In the genomic region with DNA sequence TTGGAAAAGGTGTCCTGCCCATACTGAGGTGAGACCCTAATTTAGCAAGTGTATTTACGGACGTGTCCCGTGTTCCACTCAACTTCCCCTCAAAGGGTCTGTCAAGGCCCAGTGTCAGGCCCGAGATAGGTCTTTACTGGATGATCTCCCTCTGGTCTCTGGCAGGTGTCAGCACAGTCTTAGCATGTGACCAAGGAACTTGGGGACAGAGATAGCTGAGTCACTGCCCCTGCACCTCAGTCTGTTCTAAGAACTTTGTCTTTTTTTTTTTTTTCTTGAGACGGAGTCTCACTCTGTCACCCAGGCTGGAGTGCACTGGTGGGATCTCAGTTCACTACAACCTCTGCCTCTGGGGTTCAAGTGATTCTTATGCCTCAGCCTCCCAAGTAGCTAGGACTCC, we compare ENCODE assay signal across 19 cellular contexts. TPM values are rescaled to one million over a fixed set of nuclear protein-coding genes. Genes with fewer than 3 reads are reported as not detected.
DNase-seq lines count a peak whose midpoint lies in the region; ATAC-seq lines count a peak whose summit lies in the region.
"Had no signal": no experiment of that assay in that cellular context is flagged by ENCODE, and none has a peak within 500 bp of the region (broad histone marks: within the 10 kb centered on the region; RNA-seq: fewer than 3 reads in every experiment).

No MANE protein-coding gene starts in this region.

- no peak overlapping the region for H3K4me3 Mint-ChIP-seq in activated T-cell treated with anti-CD3 and anti-CD28 coated beads, Interleukin-2, amount 50 U/mL, for 24 hours
- H3K4me3 Mint-ChIP-seq in activated T-helper 17 cell treated with anti-CD3 and anti-CD28 coated beads, Interleukin-2, amount 50 U/mL, for 72 hours = no peak overlapping the region
- no peak overlapping the region for H3K4me3 Mint-ChIP-seq in memory B cell
- no peak overlapping the region for H3K4me3 Mint-ChIP-seq in stimulated activated naive CD8-positive, alpha-beta T cell treated with anti-CD3 and anti-CD28 coated beads, Interleukin-15, Interleukin-2, amounts not matched to agents 100 ng/mL and 50 ng/mL, for 24 hours
- H3K4me3 Mint-ChIP-seq: activated CD4-positive, alpha-beta memory T cell treated with anti-CD3 and anti-CD28 coated beads for 36 hours; T-cell had no signal

- peaks cover 88% of the 10 kb centered on the region for H3K36me3 Mint-ChIP-seq in activated T-cell treated with anti-CD3 and anti-CD28 coated beads, Interleukin-2, amount 50 U/mL, for 24 hours (ENCODE audit: low read depth)
- H3K36me3 Mint-ChIP-seq in activated T-helper 17 cell treated with anti-CD3 and anti-CD28 coated beads, Interleukin-2, amount 50 U/mL, for 72 hours (ENCODE audit: low read depth) = peaks cover 89% of the 10 kb centered on the region
- H3K36me3 Mint-ChIP-seq in memory B cell = peaks cover 31% of the 10 kb centered on the region
- peaks cover 62% of the 10 kb centered on the region for H3K36me3 Mint-ChIP-seq in stimulated activated naive CD8-positive, alpha-beta T cell treated with anti-CD3 and anti-CD28 coated beads, Interleukin-15, Interleukin-2, amounts not matched to agents 100 ng/mL and 50 ng/mL, for 24 hours (ENCODE audit: low read depth)

- no peak for DNase-seq in activated T-cell treated with anti-CD3 and anti-CD28 coated beads, Interleukin-2, amount 50 U/mL, for 24 hours
- no peak for DNase-seq in activated T-cell treated with anti-CD3 and anti-CD28 coated beads, Interleukin-2, amount 50 U/mL, for 1 hour
- DNase-seq in memory B cell (ENCODE audit: low spot score in 2 of 2) = no peak
- DNase-seq in putamen (ENCODE audit: low spot score) = no peak
- no peak for DNase-seq in COLO668 (lab: John Stamatoyannopoulos, UW; ENCODE audit: unreplicated experiment)
- no peak for DNase-seq in activated gamma-delta T cell (lab: John Stamatoyannopoulos, UW)
- DNase-seq: activated CD4-positive, alpha-beta memory T cell treated with anti-CD3 and anti-CD28 coated beads for 36 hours; activated effector memory CD4-positive, alpha-beta T cell treated with Interleukin-2 at 50 U/mL for 16 hours; amygdala; GDM1; H7; Kasumi-1; mucosa of descending colon; NCI-H1092 treated with DMSO at 0.1 percent for 48 hours; NCI-H524; SHP77 treated with DMSO at 0.1 percent for 48 hours; T-cell had no signal

- H3K27ac Mint-ChIP-seq in activated T-cell treated with anti-CD3 and anti-CD28 coated beads, Interleukin-2, amount 50 U/mL, for 24 hours = peak overlapping the region; percentile 64
- H3K27ac Mint-ChIP-seq in activated T-helper 17 cell treated with anti-CD3 and anti-CD28 coated beads, Interleukin-2, amount 50 U/mL, for 72 hours = no peak overlapping the region
- peak overlapping the region; percentile 28 for H3K27ac Mint-ChIP-seq in memory B cell
- peak overlapping the region; percentile 4 for H3K27ac Mint-ChIP-seq in stimulated activated naive CD8-positive, alpha-beta T cell treated with anti-CD3 and anti-CD28 coated beads, Interleukin-15, Interleukin-2, amounts not matched to agents 100 ng/mL and 50 ng/mL, for 24 hours
- H3K27ac Mint-ChIP-seq: activated CD4-positive, alpha-beta memory T cell treated with anti-CD3 and anti-CD28 coated beads for 36 hours had no signal

- no peaks in the 10 kb centered on the region for H3K9me3 Mint-ChIP-seq in activated T-cell treated with anti-CD3 and anti-CD28 coated beads, Interleukin-2, amount 50 U/mL, for 24 hours
- no peaks in the 10 kb centered on the region for H3K9me3 Mint-ChIP-seq in activated T-helper 17 cell treated with anti-CD3 and anti-CD28 coated beads, Interleukin-2, amount 50 U/mL, for 72 hours
- H3K9me3 Mint-ChIP-seq in memory B cell = no peaks in the 10 kb centered on the region
- H3K9me3 Mint-ChIP-seq in stimulated activated naive CD8-positive, alpha-beta T cell treated with anti-CD3 and anti-CD28 coated beads, Interleukin-15, Interleukin-2, amounts not matched to agents 100 ng/mL and 50 ng/mL, for 24 hours = no peaks in the 10 kb centered on the region
- H3K9me3 Mint-ChIP-seq: activated CD4-positive, alpha-beta memory T cell treated with anti-CD3 and anti-CD28 coated beads for 36 hours; T-cell had no signal

- H3K4me1 Mint-ChIP-seq in activated T-cell treated with anti-CD3 and anti-CD28 coated beads, Interleukin-2, amount 50 U/mL, for 24 hours (ENCODE audit: low read depth) = peaks cover 68% of the 10 kb centered on the region
- H3K4me1 Mint-ChIP-seq in activated T-helper 17 cell treated with anti-CD3 and anti-CD28 coated beads, Interleukin-2, amount 50 U/mL, for 72 hours = peaks cover 19% of the 10 kb centered on the region
- H3K4me1 Mint-ChIP-seq in memory B cell = peaks cover 24% of the 10 kb centered on the region
- peaks cover 67% of the 10 kb centered on the region for H3K4me1 Mint-ChIP-seq in stimulated activated naive CD8-positive, alpha-beta T cell treated with anti-CD3 and anti-CD28 coated beads, Interleukin-15, Interleukin-2, amounts not matched to agents 100 ng/mL and 50 ng/mL, for 24 hours (ENCODE audit: low read depth)

- peak; percentile 76 for ATAC-seq in activated T-helper 17 cell treated with anti-CD3 and anti-CD28 coated beads, Interleukin-2, amount 50 U/mL, for 72 hours (replicated peaks)
- no peak for ATAC-seq in memory B cell (ENCODE audit: low read depth)

- no peaks in the 10 kb centered on the region for H3K27me3 Mint-ChIP-seq in activated T-cell treated with anti-CD3 and anti-CD28 coated beads, Interleukin-2, amount 50 U/mL, for 24 hours
- H3K27me3 Mint-ChIP-seq in activated T-helper 17 cell treated with anti-CD3 and anti-CD28 coated beads, Interleukin-2, amount 50 U/mL, for 72 hours = no peaks in the 10 kb centered on the region
- no peaks in the 10 kb centered on the region for H3K27me3 Mint-ChIP-seq in memory B cell
- H3K27me3 Mint-ChIP-seq in stimulated activated naive CD8-positive, alpha-beta T cell treated with anti-CD3 and anti-CD28 coated beads, Interleukin-15, Interleukin-2, amounts not matched to agents 100 ng/mL and 50 ng/mL, for 24 hours = no peaks in the 10 kb centered on the region
- H3K27me3 Mint-ChIP-seq: activated CD4-positive, alpha-beta memory T cell treated with anti-CD3 and anti-CD28 coated beads for 36 hours; T-cell had no signal

RNA-seq across cellular contexts. Expression of gene ALPK3, which starts 32.1 kb away (rescaled TPM):
- total RNA-seq in activated T-helper 17 cell treated with anti-CD3 and anti-CD28 coated beads, Interleukin-2, amount 50 U/mL, for 72 hours = 1 to 10 TPM in 1 of 2 donors, under 1 TPM in 1; 0.29 to 1.1 TPM

RNA-seq across cellular contexts. Expression of gene ZNF592, which starts 36.7 kb away (rescaled TPM):
- total RNA-seq in activated T-helper 17 cell treated with anti-CD3 and anti-CD28 coated beads, Interleukin-2, amount 50 U/mL, for 72 hours = 10 to 100 TPM; 23.8 to 36.8 TPM
